ENCODE assay signal across 1 cellular context in genomic region chr6:156846845-156847599, GRCh38.
A peak's percentile ranks its signal among the peaks of the same experiment; 100 is the strongest.
TF ChIP-seq lines count a peak whose summit lies in the region.

No MANE protein-coding gene starts in this region.

TF ChIP-seq in GM23338, 12 proteins besides CTCF, POLR2A, EP300 and RAD21 (continued from another document):
- TF ChIP-seq ZNF462 (CRISPR knock-in tag; IDR thresholded peaks at IDR 0.05) (peak; percentile 39; the same call in 1 of the 2 replicates), JUNB (IDR thresholded peaks at IDR 0.05; ENCODE audit: unreplicated experiment) (no peak), ZNF114 (CRISPR knock-in tag; IDR thresholded peaks at IDR 0.05) (no peak), POLR2AphosphoS5 (IDR thresholded peaks at IDR 0.05; ENCODE audit: low read depth) (no peak)
